In the genomic region with DNA sequence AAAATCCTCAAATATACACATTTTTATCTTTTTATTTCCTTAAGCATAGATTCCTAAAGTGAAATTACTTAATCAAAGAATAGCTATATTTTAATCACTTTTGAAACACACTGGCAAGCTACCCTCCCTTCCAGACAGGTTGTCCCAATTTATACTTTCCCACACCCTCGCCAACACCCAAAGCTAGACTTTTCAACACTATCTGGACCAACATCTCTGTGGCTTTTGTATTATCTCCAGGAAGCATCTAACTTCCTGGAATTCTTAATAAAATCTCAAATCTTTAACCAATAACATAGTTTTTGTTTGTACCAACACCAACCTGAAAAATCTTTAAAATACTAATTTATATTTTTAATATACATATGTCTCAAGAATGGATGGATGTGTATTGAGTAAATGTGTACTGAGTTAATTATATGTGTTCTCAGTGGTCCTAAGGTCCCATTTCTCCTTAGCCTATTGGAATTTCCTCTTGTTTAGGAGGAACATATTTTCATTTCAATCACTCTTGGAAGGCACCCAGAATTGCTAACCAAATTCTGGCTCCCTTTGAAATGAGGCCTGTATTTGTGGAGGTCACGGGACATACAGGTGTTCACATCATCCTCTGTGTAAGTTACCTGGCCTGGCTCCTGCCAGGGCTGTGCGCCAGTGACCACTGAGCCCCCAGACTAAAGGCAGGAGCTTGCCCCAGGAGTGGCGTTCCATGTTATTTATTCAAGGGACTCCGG, we compare ENCODE assay signal across 19 cellular contexts. TPM values are rescaled to one million over a fixed set of nuclear protein-coding genes. Genes with fewer than 3 reads are reported as not detected.
A peak's percentile ranks its signal among the peaks of the same experiment; 100 is the strongest.
DNase-seq lines count a peak whose midpoint lies in the region; ATAC-seq, FAIRE-seq and TF ChIP-seq lines count a peak whose summit lies in the region.
"Had no signal": no experiment of that assay in that cellular context is flagged by ENCODE, and none has a peak within 500 bp of the region (broad histone marks: within the 10 kb centered on the region; RNA-seq: fewer than 3 reads in every experiment).

No MANE protein-coding gene starts in this region.

- H2AFZ ChIP-seq in HepG2 (ENCODE audit: low read length), result no peak overlapping the region

- no peak for FAIRE-seq in HepG2 (lab: Jason Lieb, UNC)

- no peaks in the 10 kb centered on the region for H3K27me3 ChIP-seq in HepG2 (ENCODE audit: control insufficient read depth in 1 of 2, insufficient read depth in 2 of 2, low read length in 2 of 2)
- no peaks in the 10 kb centered on the region for H3K27me3 ChIP-seq in right lobe of liver
- H3K27me3 ChIP-seq: BE2C, Peyer's patch, SJSA1 had no signal

- no peak for TF ChIP-seq RAD21 in HepG2 (CRISPR knock-in tag; IDR thresholded peaks at IDR 0.05)

- no peak for TF ChIP-seq EP300 in HepG2 (IDR thresholded peaks at IDR 0.05; ENCODE audit: low read depth in 2 of 2, low read length in 2 of 2)
- no peak for TF ChIP-seq EP300 in HepG2 (CRISPR knock-in tag; IDR thresholded peaks at IDR 0.05; ENCODE audit: borderline replicate concordance)

- POLR2A ChIA-PET in HepG2 (lab: Yijun Ruan, JAX), result interaction anchor here (1.0 kb wide), 1 partner anchor 70 kb away, joined by 4 read pairs; a partner anchor contains a TSS

- no peak for TF ChIP-seq POLR2A in HepG2 (IDR thresholded peaks at IDR 0.05; ENCODE audit: insufficient read depth in 1 of 2, low read depth in 2 of 2, low read length in 2 of 2)
- no peak for TF ChIP-seq POLR2A in right lobe of liver (IDR thresholded peaks at IDR 0.05)

- peaks cover 14% of the 10 kb centered on the region for H3K4me1 ChIP-seq in HepG2 (ENCODE audit: insufficient read depth, low read length)
- H3K4me1 ChIP-seq in right lobe of liver, result no peaks in the 10 kb centered on the region
- H3K4me1 ChIP-seq: BE2C, HAP-1, Peyer's patch, SJSA1 had no signal

- H3K79me2 ChIP-seq in HepG2 (ENCODE audit: insufficient read depth, low read length), result no peaks in the 10 kb centered on the region

- H3K4me2 ChIP-seq in HepG2 (ENCODE audit: low read depth, low read length), result peak overlapping the region; percentile 71
- H3K4me2 ChIP-seq: KMS-11 had no signal

- H3K27ac ChIP-seq in HepG2 (ENCODE audit: extremely low read length, insufficient read depth, low read length) (no peak overlapping the region), right lobe of liver (no peak overlapping the region)
- H3K27ac ChIP-seq: HL-60, KMS-11, SJSA1 had no signal

- DNase-seq in HepG2 (ENCODE audit: low spot score), result no peak
- DNase-seq in right lobe of liver, result no peak
- peak; percentile 73 for DNase-seq in dermis blood vessel endothelial cell
- DNase-seq in lung microvascular endothelial cell (ENCODE audit: low read depth in 2 of 2), result peak; percentile 62 to 69
- no peak for DNase-seq in NCI-H1417 treated with DMSO at 0.1 percent for 48 hours (lab: John Stamatoyannopoulos, UW)
- no peak for DNase-seq in occipital lobe (lab: John Stamatoyannopoulos, UW)
- DNase-seq: BE2C; CD4-positive, CD25-positive, alpha-beta regulatory T cell; NCI-H1105; NCI-H2029 treated with DMSO at 0.1 percent for 48 hours; NCI-H226; NCI-H524 treated with DMSO at 0.1 percent for 48 hours; NCI-H82; Peyer's patch had no signal

- BruUV-seq in HepG2 (replicated peaks; lab: Mats Ljungman, UMichigan), result no TSS peak

- H3K36me3 ChIP-seq in HepG2 (replicated peaks in 1 of 2; ENCODE audit: control insufficient read depth in 1 of 2, insufficient read depth in 2 of 2, low read length in 2 of 2), result no peaks in the 10 kb centered on the region
- no peaks in the 10 kb centered on the region for H3K36me3 ChIP-seq in right lobe of liver
- H3K36me3 ChIP-seq: BE2C, HAP-1, Peyer's patch, SJSA1 had no signal

- H3K4me3 ChIP-seq in HepG2 (replicated peaks in 1 of 3; ENCODE audit: insufficient read depth in 1 of 3, low read depth in 2 of 3, low read length in 3 of 3) (peak overlapping the region in 2 of 3 experiments; percentile 22 to 30; a peak in 2 of 6 replicates), right lobe of liver (no peak overlapping the region)
- H3K4me3 ChIP-seq: HAP-1, Peyer's patch, SJSA1 had no signal

- ATAC-seq in HepG2 (peak; percentile 74), right lobe of liver (no peak), HG02852 (IDR thresholded peaks at IDR 0.05; ENCODE audit: unreplicated experiment) (no peak)

- in situ Hi-C loops in HepG2 (cut with HindIII; ENCODE audit: extremely low pct_ligation_motif_present, low pct_unique_long_range_greater_than_20kb), result no loop called here

- H4K20me1 ChIP-seq in HepG2 (ENCODE audit: insufficient read depth, low read length), result no peaks in the 10 kb centered on the region

- no peak for TF ChIP-seq CTCF in HepG2 (CRISPR knock-in tag; IDR thresholded peaks at IDR 0.05)
- no peak for TF ChIP-seq CTCF in right lobe of liver (IDR thresholded peaks at IDR 0.05)

- intact Hi-C loops in HepG2 (cut with micrococcal nuclease; ENCODE audit: unreplicated experiment) (no loop called here), right lobe of liver (cut with DNase I) (no loop called here)

- no peak overlapping the region for H3K9ac ChIP-seq in HepG2 (ENCODE audit: insufficient read depth, low read depth, low read length)
- H3K9ac ChIP-seq: KMS-11 had no signal

- 25% methylated on average over 5 of the region's 5 CpGs for WGBS in HepG2 (ENCODE audit: low lambda C conversion rate)
- 68% methylated on average over 5 of the region's 5 CpGs for WGBS in right lobe of liver (ENCODE audit: insufficient coverage, low coverage, low lambda C conversion rate, missing lambda C conversion rate)

- CTCF ChIA-PET in HepG2 (lab: Yijun Ruan, JAX; ENCODE audit: low intra/inter-chr PET ratio, low total read pairs), result no interaction called here

- H3K9me3 ChIP-seq in HepG2 (ENCODE audit: low read length) (no peaks in the 10 kb centered on the region), right lobe of liver (no peaks in the 10 kb centered on the region)
- H3K9me3 ChIP-seq: BE2C, HAP-1, Peyer's patch, SJSA1 had no signal

TF ChIP-seq in HepG2, 621 proteins besides CTCF, POLR2A, EP300 and RAD21 (continues in another document):
- TF ChIP-seq ZNF263 (CRISPR knock-in tag; IDR thresholded peaks at IDR 0.05), result no peak
- TF ChIP-seq ASH2L (IDR thresholded peaks at IDR 0.05; ENCODE audit: insufficient read length, low read depth, low read length), result no peak
- TF ChIP-seq ZNF883 (CRISPR knock-in tag; IDR thresholded peaks at IDR 0.05; ENCODE audit: not compliant biosample characterization), result no peak
- TF ChIP-seq FOXJ3 (CRISPR knock-in tag; IDR thresholded peaks at IDR 0.05; ENCODE audit: borderline replicate concordance), result no peak
- TF ChIP-seq TAF15 (IDR thresholded peaks at IDR 0.05; ENCODE audit: low read depth, low read length, poor library complexity, severe bottlenecking), result no peak
- no peak for TF ChIP-seq ZNF124 (CRISPR knock-in tag; IDR thresholded peaks at IDR 0.05)
- TF ChIP-seq, protein P1, sequence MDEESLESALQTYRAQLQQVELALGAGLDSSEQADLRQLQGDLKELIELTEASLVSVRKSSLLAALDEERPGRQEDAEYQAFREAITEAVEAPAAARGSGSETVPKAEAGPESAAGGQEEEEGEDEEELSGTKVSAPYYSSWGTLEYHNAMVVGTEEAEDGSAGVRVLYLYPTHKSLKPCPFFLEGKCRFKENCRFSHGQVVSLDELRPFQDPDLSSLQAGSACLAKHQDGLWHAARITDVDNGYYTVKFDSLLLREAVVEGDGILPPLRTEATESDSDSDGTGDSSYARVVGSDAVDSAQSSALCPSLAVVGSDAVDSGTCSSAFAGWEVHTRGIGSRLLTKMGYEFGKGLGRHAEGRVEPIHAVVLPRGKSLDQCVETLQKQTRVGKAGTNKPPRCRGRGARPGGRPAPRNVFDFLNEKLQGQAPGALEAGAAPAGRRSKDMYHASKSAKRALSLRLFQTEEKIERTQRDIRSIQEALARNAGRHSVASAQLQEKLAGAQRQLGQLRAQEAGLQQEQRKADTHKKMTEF (CRISPR knock-in tag; IDR thresholded peaks at IDR 0.05), result no peak
- TF ChIP-seq CBX2 (IDR thresholded peaks at IDR 0.05; ENCODE audit: low read depth, low read length), result no peak
- no peak for TF ChIP-seq CBX2 (CRISPR knock-in tag; IDR thresholded peaks at IDR 0.05; ENCODE audit: low read depth)

RNA-seq across cellular contexts. Expression of a gene that starts 17.4 kb away (rescaled TPM):
- total RNA-seq in HepG2 (2016; rRNA removed; fragmentation: Illumina TruSeq; extraction: Trizol) (6.4 TPM in 2 replicates), right lobe of liver (1 to 10 TPM; 5.4 to 8.5 (median 7.5) TPM), dermis blood vessel endothelial cell (40.1 and 41.7 TPM in 2 replicates), lung microvascular endothelial cell (14.1 and 14.6 TPM in 2 replicates), occipital lobe (38.2 TPM)
- total RNA-seq in HepG2 (2016; cell fraction: cytosol; rRNA removed; fragmentation: Illumina TruSeq; extraction: Trizol; ENCODE audit: low read depth), result 1.1 TPM in 2 replicates
- 5.1 and 7.1 TPM in 2 replicates for total RNA-seq in HepG2 (2016; cell fraction: insoluble cytoplasmic fraction; rRNA removed; fragmentation: Illumina TruSeq; extraction: Trizol)
- 3.3 and 3.7 TPM in 2 replicates for total RNA-seq in HepG2 (2016; cell fraction: membrane; rRNA removed; fragmentation: Illumina TruSeq; extraction: Trizol)
- 11.3 and 14.8 TPM in 2 replicates for total RNA-seq in HepG2 (2016; cell fraction: nucleus; rRNA removed; fragmentation: Illumina TruSeq; extraction: Trizol)
- polyA plus RNA-seq in HepG2 (2011; rRNA removed), result 1.8 and 1.9 TPM in 2 replicates
- 1.1 and 1.2 TPM in 2 replicates for polyA plus RNA-seq in HepG2 (2011; cell fraction: cytosol; rRNA removed)
- polyA plus RNA-seq in HepG2 (2011; cell fraction: nucleus; rRNA removed), result 3.9 TPM in 2 replicates
- polyA plus RNA-seq in HepG2 (2012), result 0.56 and 0.64 TPM in 2 replicates
- polyA plus RNA-seq in HepG2 (2016; cell fraction: cytosol; fragmentation: Illumina TruSeq; extraction: Trizol; ENCODE audit: low read depth), result 0.99 and 1.2 TPM in 2 replicates
- polyA plus RNA-seq in HepG2 (2016; cell fraction: insoluble cytoplasmic fraction; fragmentation: Illumina TruSeq; extraction: Trizol; ENCODE audit: low read depth), result 2.9 and 3.7 TPM in 2 replicates
- 2.2 and 2.5 TPM in 2 replicates for polyA plus RNA-seq in HepG2 (2016; cell fraction: membrane; fragmentation: Illumina TruSeq; extraction: Trizol; ENCODE audit: low read depth)
- 8.2 and 9.4 TPM in 2 replicates for polyA plus RNA-seq in HepG2 (2016; cell fraction: nucleus; fragmentation: Illumina TruSeq; extraction: Trizol; ENCODE audit: insufficient read depth, low read depth)
- 10.2 and 14.8 TPM in 2 replicates for polyA minus RNA-seq in HepG2 (2011; rRNA and poly(A)+ RNA removed; ENCODE audit: low replicate concordance)
- polyA minus RNA-seq in HepG2 (2011; cell fraction: cytosol; rRNA and poly(A)+ RNA removed), result 1.8 and 2.1 TPM in 2 replicates
- 6.7 and 7.7 TPM in 2 replicates for polyA minus RNA-seq in HepG2 (2011; cell fraction: nucleus; rRNA and poly(A)+ RNA removed)

Comparison
In these comparisons a context has a peak if more than half of its experiments do, and no peak if none do; other contexts are left out.
1. H3K4me3 ChIP-seq: peak in HepG2 (2 of 3); none in right lobe of liver (0 of 3).
2. DNase-seq: peak in dermis blood vessel endothelial cell (single experiment) and lung microvascular endothelial cell (2 of 2); none in HepG2 (single experiment), right lobe of liver (0 of 3), NCI-H1417 treated with DMSO at 0.1 percent for 48 hours (single experiment) and occipital lobe (single experiment).